ENCODE assay signal across 13 cellular contexts in genomic region chr4:94871644-94872305, GRCh38.
DNase-seq lines count a peak whose midpoint lies in the region; TF ChIP-seq lines count a peak whose summit lies in the region.
"Had no signal": no experiment of that assay in that cellular context is flagged by ENCODE, and none has a peak within 500 bp of the region (broad histone marks: within the 10 kb centered on the region; RNA-seq: fewer than 3 reads in every experiment).

No MANE protein-coding gene starts in this region.

- peak overlapping the region in 3 of 4 donors; percentile 10 to 37 (median 13) for H3K27ac ChIP-seq in esophagus muscularis mucosa (replicated peaks in 1 of 4)
- H3K27ac ChIP-seq: BLaER1 treated with 17β-estradiol and CSF1 and Interleukin-3, amounts not matched to agents 10 nM and 100 nM; GM23248 had no signal

- H3K9ac ChIP-seq in adipocyte (ENCODE audit: low read length): no peak overlapping the region
- H3K9ac ChIP-seq: BLaER1 treated with 17β-estradiol and CSF1 and Interleukin-3, amounts not matched to agents 10 nM and 100 nM; GM23248 had no signal

- DNase-seq in D341Med (ENCODE audit: low spot score): peak; percentile 33
- peak; percentile 38 for DNase-seq in adipocyte (ENCODE audit: low read depth)
- no peak for DNase-seq in esophagus muscularis mucosa (ENCODE audit: extremely low spot score)
- no peak for DNase-seq in activated gamma-delta T cell treated with Interleukin-2 at 50 U/mL for 16 hours
- no peak for DNase-seq in AG08396 (ENCODE audit: low spot score)
- DNase-seq in SIG-M5 treated with dmso at 0.1 percent for 504 hours (lab: John Stamatoyannopoulos, UW; ENCODE audit: unreplicated experiment): no peak
- no peak for DNase-seq in hypothalamus (lab: John Stamatoyannopoulos, UW)
- DNase-seq: AML-193; CD4-positive, CD25-positive, alpha-beta regulatory T cell; DMS 273 treated with DMSO at 0.1 percent for 48 hours; GM23248 had no signal

- no peaks in the 10 kb centered on the region for H3K4me1 ChIP-seq in adipocyte (ENCODE audit: control insufficient read depth, insufficient read depth, low read length)
- peaks cover 0 to 23% (median 16%) of the 10 kb centered on the region in 4 donors for H3K4me1 ChIP-seq in esophagus muscularis mucosa
- H3K4me1 ChIP-seq: BLaER1 treated with 17β-estradiol and CSF1 and Interleukin-3, amounts not matched to agents 10 nM and 100 nM had no signal

- intact Hi-C loops in esophagus muscularis mucosa (cut with DNase I): no loop called here

- H3K9me3 ChIP-seq in adipocyte (ENCODE audit: control insufficient read depth, low read length): no peaks in the 10 kb centered on the region
- no peaks in the 10 kb centered on the region for H3K9me3 ChIP-seq in esophagus muscularis mucosa
- H3K9me3 ChIP-seq: BLaER1 treated with 17β-estradiol and CSF1 and Interleukin-3, amounts not matched to agents 10 nM and 100 nM had no signal

- H3K36me3 ChIP-seq in adipocyte (ENCODE audit: control insufficient read depth, insufficient read depth, low read length, severe bottlenecking) (no peaks in the 10 kb centered on the region), esophagus muscularis mucosa (no peaks in the 10 kb centered on the region)
- H3K36me3 ChIP-seq: BLaER1 treated with 17β-estradiol and CSF1 and Interleukin-3, amounts not matched to agents 10 nM and 100 nM had no signal

- no peaks in the 10 kb centered on the region for H3K27me3 ChIP-seq in adipocyte (replicated peaks; ENCODE audit: control insufficient read depth, insufficient read depth, low read length)
- no peaks in the 10 kb centered on the region for H3K27me3 ChIP-seq in esophagus muscularis mucosa
- H3K27me3 ChIP-seq: BLaER1 treated with 17β-estradiol and CSF1 and Interleukin-3, amounts not matched to agents 10 nM and 100 nM had no signal

- no peak for TF ChIP-seq CTCF in esophagus muscularis mucosa (IDR thresholded peaks at IDR 0.05)

- no peak overlapping the region for H3K4me3 ChIP-seq in adipocyte (ENCODE audit: low read length)
- no peak overlapping the region for H3K4me3 ChIP-seq in esophagus muscularis mucosa
- H3K4me3 ChIP-seq: BLaER1 treated with 17β-estradiol and CSF1 and Interleukin-3, amounts not matched to agents 10 nM and 100 nM; GM12878; GM23248 had no signal

- TF ChIP-seq POLR2A in esophagus muscularis mucosa (IDR thresholded peaks at IDR 0.05; ENCODE audit: low read depth): no peak

- no peak for TF ChIP-seq EP300 in esophagus muscularis mucosa (IDR thresholded peaks at IDR 0.05)

- 57% methylated on average over 4 of the region's 4 CpGs for WGBS in esophagus muscularis mucosa

Comparison
In these comparisons a context has a peak if more than half of its experiments do, and no peak if none do; other contexts are left out.
1. DNase-seq: peak in D341Med (single experiment) and adipocyte (single experiment); none in esophagus muscularis mucosa (single experiment), activated gamma-delta T cell treated with Interleukin-2 at 50 U/mL for 16 hours (single experiment), AG08396 (single experiment), SIG-M5 treated with dmso at 0.1 percent for 504 hours (single experiment) and hypothalamus (0 of 51).